In the genomic region with DNA sequence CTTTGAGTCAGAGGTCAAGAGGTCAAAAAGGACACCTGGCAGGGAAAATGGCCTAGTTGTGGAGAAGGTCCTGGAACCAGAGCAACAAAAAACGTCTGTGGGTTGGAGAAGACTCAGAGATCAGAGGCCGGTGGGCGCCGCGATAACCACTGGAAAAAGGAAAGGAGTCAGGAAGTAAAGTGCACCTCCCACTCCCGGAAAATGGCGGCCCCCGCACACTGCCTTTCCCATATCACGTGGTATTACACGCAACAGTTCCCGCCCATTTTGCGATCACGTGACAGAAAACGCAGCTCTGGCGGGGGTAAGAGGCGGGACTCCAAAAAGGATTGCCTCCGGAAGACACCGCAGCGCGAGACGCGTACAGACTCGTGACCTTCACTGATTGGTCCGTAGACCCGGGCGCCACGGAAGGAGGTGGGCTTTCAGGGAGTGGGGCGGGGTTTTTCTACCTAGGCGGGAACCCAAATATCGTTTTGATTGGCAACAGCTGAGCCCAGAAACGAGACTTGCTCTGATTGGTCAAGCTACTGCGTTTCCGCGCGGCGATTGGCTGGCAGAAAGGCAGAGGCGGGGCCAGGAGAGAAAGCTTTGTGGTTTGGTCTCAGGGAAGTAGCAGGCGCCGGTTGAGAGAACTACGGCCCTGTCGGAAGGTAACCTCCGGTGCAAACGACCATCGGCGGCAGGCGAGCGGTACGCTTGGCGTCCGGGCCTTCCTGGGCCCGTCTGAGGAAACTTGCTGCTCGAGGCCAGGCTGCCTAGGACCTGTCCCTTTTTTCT, we compare ENCODE assay signal across 8 cellular contexts. TPM values are rescaled to one million over a fixed set of nuclear protein-coding genes. Genes with fewer than 3 reads are reported as not detected.
DNase-seq lines count a peak whose midpoint lies in the region; ATAC-seq and TF ChIP-seq lines count a peak whose summit lies in the region.

A gene with protein sequence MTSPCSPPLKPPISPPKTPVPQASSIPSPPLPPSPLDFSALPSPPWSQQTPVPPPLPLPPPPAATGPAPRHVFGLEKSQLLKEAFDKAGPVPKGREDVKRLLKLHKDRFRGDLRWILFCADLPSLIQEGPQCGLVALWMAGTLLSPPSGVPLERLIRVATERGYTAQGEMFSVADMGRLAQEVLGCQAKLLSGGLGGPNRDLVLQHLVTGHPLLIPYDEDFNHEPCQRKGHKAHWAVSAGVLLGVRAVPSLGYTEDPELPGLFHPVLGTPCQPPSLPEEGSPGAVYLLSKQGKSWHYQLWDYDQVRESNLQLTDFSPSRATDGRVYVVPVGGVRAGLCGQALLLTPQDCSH (minus strand): TSS at position 193 of the 780 bp plus-strand sequence. CDS start 674 bp downstream, outside the sequence.

- H2AFZ ChIP-seq in ACC112 (ENCODE audit: low read length, unreplicated experiment), result peak within 1 kb of the TSS; percentile 20
- H2AFZ ChIP-seq in mammary epithelial cell (ENCODE audit: low read depth, low read length), result peak within 1 kb of the TSS; percentile 81

- peak within 1 kb of the TSS; percentile 88 for H3K4me2 ChIP-seq in mammary epithelial cell (ENCODE audit: insufficient read depth, low read depth, low read length)

- H3K4me3 ChIP-seq in ACC112 (ENCODE audit: low read depth, low read length), result peak within 1 kb of the TSS; percentile 88
- peak within 1 kb of the TSS; percentile 66 to 71 (median 67) for H3K4me3 ChIP-seq in mammary epithelial cell (replicated peaks in 1 of 3; ENCODE audit: insufficient read depth in 1 of 3, low read depth in 2 of 3, low read length in 3 of 3)
- peak within 1 kb of the TSS; percentile 97 for H3K4me3 ChIP-seq in iPS-20b (ENCODE audit: low read length)
- peak within 1 kb of the TSS; percentile 61 to 82 (median 70) for H3K4me3 ChIP-seq in skin epidermis

- no peaks in the 10 kb centered on the region for H3K27me3 ChIP-seq in ACC112 (ENCODE audit: insufficient read depth, low read length)
- H3K27me3 ChIP-seq in mammary epithelial cell (ENCODE audit: insufficient read depth, low read length), result no peaks in the 10 kb centered on the region
- H3K27me3 ChIP-seq in iPS-20b (ENCODE audit: insufficient read depth, low read length), result no peaks in the 10 kb centered on the region

- H3K27ac ChIP-seq in ACC112 (ENCODE audit: low read depth, low read length), result peak within 1 kb of the TSS; percentile 90
- H3K27ac ChIP-seq in VCaP, result peak within 1 kb of the TSS; percentile 92
- peak within 1 kb of the TSS; percentile 94 for H3K27ac ChIP-seq in mammary epithelial cell (ENCODE audit: insufficient read depth, low read depth, low read length)
- peak within 1 kb of the TSS; percentile 95 for H3K27ac ChIP-seq in iPS-20b (ENCODE audit: low read length)
- H3K27ac ChIP-seq in skin epidermis, result peak within 1 kb of the TSS; percentile 69 to 98 (median 95)

- BruUV-seq in mammary epithelial cell (replicated peaks; lab: Mats Ljungman, UMichigan), result no TSS peak

- H3K79me2 ChIP-seq in ACC112 (ENCODE audit: control insufficient read depth, insufficient read depth, low read length, unreplicated experiment), result peaks cover 36% of the 10 kb centered on the region
- H3K79me2 ChIP-seq in mammary epithelial cell (ENCODE audit: insufficient read depth, low read length), result peaks cover 47% of the 10 kb centered on the region

- DNase-seq in NCI-H2196 treated with DMSO at 0.1 percent for 48 hours (lab: John Stamatoyannopoulos, UW; ENCODE audit: unreplicated experiment), result peak; percentile 98
- peak; percentile 100 for DNase-seq in mammary epithelial cell

- CTCF ChIA-PET in mammary epithelial cell (lab: Charles Lee; ENCODE audit: low non-redundant PET), result interaction anchor here (0.5 to 0.7 kb wide), 2 partner anchors 31 to 56 kb away, joined by 7 read pairs; no protein-coding TSS in a partner anchor

- in situ Hi-C loops in mammary epithelial cell (cut with MboI; ENCODE audit: low sequenced_read_pairs in 2 of 2), result no loop called here

- ATAC-seq in GM18870 (IDR thresholded peaks at IDR 0.05; ENCODE audit: unreplicated experiment) (peak; percentile 83), HG03135 (IDR thresholded peaks at IDR 0.05; ENCODE audit: unreplicated experiment) (peak; percentile 84)

- no peaks in the 10 kb centered on the region for H4K20me1 ChIP-seq in mammary epithelial cell (ENCODE audit: insufficient read depth, low read length)

- H3K9ac ChIP-seq in mammary epithelial cell (ENCODE audit: insufficient read depth, low read length), result peak within 1 kb of the TSS; percentile 92
- peak within 1 kb of the TSS; percentile 99 for H3K9ac ChIP-seq in iPS-20b (ENCODE audit: low read depth, low read length)

- WGBS in mammary epithelial cell (ENCODE audit: low coverage, missing lambda C conversion rate), result under 1% methylated on average over 35 of the region's 52 CpGs

- dilution Hi-C loops in mammary epithelial cell (cut with HindIII; ENCODE audit: low sequenced_read_pairs), result loop anchor here (5.0 to 10.0 kb wide), 3 partner anchors 57 to 264 kb away; no protein-coding TSS in a partner anchor

- H3K9me3 ChIP-seq in mammary epithelial cell (replicated peaks; ENCODE audit: insufficient read depth, low read length) (no peaks in the 10 kb centered on the region), iPS-20b (ENCODE audit: insufficient read depth, low read depth, low read length) (no peaks in the 10 kb centered on the region)

- H3K36me3 ChIP-seq in ACC112 (ENCODE audit: insufficient read depth, low read length) (0 out of 2 replicates have a peak, but pooled peaks cover 2% of the 10 kb centered on the region), mammary epithelial cell (ENCODE audit: insufficient read depth, low read length) (peaks cover 4% of the 10 kb centered on the region), iPS-20b (ENCODE audit: insufficient read depth, low read depth, low read length) (peaks cover 21% of the 10 kb centered on the region)

- H3K4me1 ChIP-seq in ACC112 (ENCODE audit: control insufficient read depth, insufficient read depth, low read length, unreplicated experiment), result peaks cover 21% of the 10 kb centered on the region
- peaks cover 28% of the 10 kb centered on the region for H3K4me1 ChIP-seq in mammary epithelial cell (ENCODE audit: insufficient read depth, low read length)
- peaks cover 9% of the 10 kb centered on the region; the same call in 1 of the 2 replicates for H3K4me1 ChIP-seq in iPS-20b (ENCODE audit: insufficient read depth, low read length)

- TF ChIP-seq CTCF in VCaP (conservative IDR thresholded peaks at IDR 0.05) (no peak), mammary epithelial cell (conservative IDR thresholded peaks at IDR 0.05 in 1 of 2, IDR thresholded peaks at IDR 0.05 in 1 of 2; ENCODE audit: extremely low read depth in 1 of 2, insufficient read depth in 1 of 2, low read depth in 1 of 2, low read length in 2 of 2) (no peak)

- intact Hi-C loops in mammary epithelial cell (cut with micrococcal nuclease), result loop anchor here (1.0 to 2.0 kb wide), 6 partner anchors 24 to 84 kb away; a partner anchor contains a TSS

RNA-seq across cellular contexts. Expression of the gene that starts here (rescaled TPM):
- 10 to 100 TPM in 1 of 2 donors, 1 to 10 TPM in 1; 1.0 to 15.2 TPM for total RNA-seq in mammary epithelial cell
- 3.2 TPM for polyA plus RNA-seq in mammary epithelial cell
- polyA minus RNA-seq in mammary epithelial cell, result 6.4 TPM

Comparison
In these comparisons a context has a peak if more than half of its experiments do, and no peak if none do; other contexts are left out.
1. Peak in every context shown above with its lines: DNase-seq, ATAC-seq, H3K4me3 ChIP-seq and H3K27ac ChIP-seq.